ENCODE assay signal across 8 cellular contexts in the genomic region with DNA sequence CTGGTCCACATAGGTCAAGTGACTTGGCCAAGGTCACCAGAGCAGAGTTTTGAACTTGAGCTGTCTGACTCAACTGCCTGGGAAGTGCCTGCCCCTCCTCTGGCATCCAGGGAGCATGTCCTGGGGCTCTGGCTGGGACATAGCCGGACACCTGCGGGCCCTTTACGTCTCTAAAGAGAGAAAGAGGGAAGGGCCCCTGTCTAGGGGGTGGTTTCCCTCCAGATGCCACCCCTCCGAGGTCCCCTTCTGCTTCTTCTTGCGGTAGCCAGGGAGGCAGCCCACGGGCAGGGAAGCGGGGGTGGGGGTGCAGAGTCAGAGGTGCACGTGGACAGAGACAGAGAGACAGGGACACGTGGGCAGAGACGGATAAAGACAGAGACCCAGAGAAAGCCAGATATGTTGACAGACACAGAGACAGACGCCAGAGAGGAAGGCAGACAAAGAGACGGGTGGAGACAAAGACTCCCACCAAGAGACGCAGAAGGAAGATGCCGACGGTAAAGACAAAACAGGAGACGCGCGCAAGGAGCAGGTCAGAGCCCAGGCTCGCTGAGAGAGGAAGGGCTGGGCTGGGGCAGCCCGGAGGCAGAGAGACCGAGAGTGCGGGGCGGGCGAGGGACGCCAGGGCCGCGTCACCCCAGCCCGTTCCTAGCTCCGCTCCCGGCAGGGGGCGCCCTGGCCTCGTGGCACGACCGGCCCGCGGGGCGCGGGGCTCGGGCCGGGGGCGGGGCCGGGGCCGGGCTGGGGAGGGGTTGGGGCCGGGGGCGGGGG.
A peak's percentile ranks its signal among the peaks of the same experiment; 100 is the strongest.
DNase-seq lines count a peak whose midpoint lies in the region; ATAC-seq and TF ChIP-seq lines count a peak whose summit lies in the region.

No MANE protein-coding gene starts in this region.

- no peak for ATAC-seq in HG03196 (IDR thresholded peaks at IDR 0.05; ENCODE audit: unreplicated experiment)
- ATAC-seq in HG03565 (IDR thresholded peaks at IDR 0.05; ENCODE audit: unreplicated experiment), result no peak

- H3K9me3 ChIP-seq in SK-N-MC (ENCODE audit: low read depth, low read length), result no peaks in the 10 kb centered on the region

- peak overlapping the region; percentile 37 for H3K9ac ChIP-seq in SK-N-MC (ENCODE audit: insufficient read length)

- DNase-seq in AG20443 (ENCODE audit: low spot score) (peak; percentile 88), HFF-Myc (ENCODE audit: extremely low read depth, low read depth) (no peak), SK-N-MC (ENCODE audit: low read depth, low spot score) (no peak), hepatic stellate cell (ENCODE audit: low spot score) (peak; percentile 82), skeletal muscle cell (ENCODE audit: low read depth) (no peak)
- peak; percentile 39 for DNase-seq in activated naive CD8-positive, alpha-beta T cell treated with anti-CD3 and anti-CD28 coated beads, Interleukin-2, amount 50 U/mL, for 16 hours (ENCODE audit: low read depth, low spot score)

- H3K27ac ChIP-seq in SK-N-MC, result no peak overlapping the region

- no peak overlapping the region for H3K4me3 ChIP-seq in HFF-Myc (replicated peaks; ENCODE audit: low read depth, low read length)
- peak overlapping the region; percentile 60 for H3K4me3 ChIP-seq in SK-N-MC
- peak overlapping the region; percentile 50 for H3K4me3 ChIP-seq in skeletal muscle cell (ENCODE audit: low read depth, low read length)

- peak; percentile 50 for TF ChIP-seq CTCF in HFF-Myc (IDR thresholded peaks at IDR 0.05; ENCODE audit: low read depth, low read length, missing control alignments)

- peaks cover 3% of the 10 kb centered on the region; the same call in 1 of the 2 replicates for H3K36me3 ChIP-seq in SK-N-MC (ENCODE audit: insufficient read depth, low read length)

Comparison
In these comparisons a context has a peak if more than half of its experiments do, and no peak if none do; other contexts are left out.
1. DNase-seq: peak in AG20443 (single experiment), activated naive CD8-positive, alpha-beta T cell treated with anti-CD3 and anti-CD28 coated beads, Interleukin-2, amount 50 U/mL, for 16 hours (single experiment) and hepatic stellate cell (single experiment); none in HFF-Myc (single experiment), SK-N-MC (single experiment) and skeletal muscle cell (single experiment).